11 cellular contexts compared by ENCODE assay signal in the genomic region with DNA sequence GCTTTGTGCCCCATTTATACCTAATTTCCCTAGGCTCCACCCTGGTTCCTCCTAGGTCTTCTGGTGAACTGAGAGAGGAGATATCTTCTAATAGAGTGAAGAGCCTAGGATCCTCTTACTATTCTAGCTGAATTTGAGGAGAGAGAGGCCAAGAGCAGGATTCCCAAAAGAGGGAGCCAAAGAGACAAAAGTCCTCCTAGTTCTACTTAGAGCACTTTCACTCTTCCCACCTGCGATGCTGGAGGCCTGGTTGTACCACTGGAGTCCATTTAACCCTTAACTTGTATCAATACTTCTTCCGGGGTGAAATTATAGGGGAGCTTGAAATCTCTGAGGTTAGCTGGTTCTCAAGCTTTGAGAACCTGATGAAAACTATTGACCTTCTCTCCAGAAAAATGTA. TPM values are rescaled to one million over a fixed set of nuclear protein-coding genes. Genes with fewer than 3 reads are reported as not detected.
DNase-seq lines count a peak whose midpoint lies in the region; ATAC-seq and TF ChIP-seq lines count a peak whose summit lies in the region.
"Had no signal": no experiment of that assay in that cellular context is flagged by ENCODE, and none has a peak within 500 bp of the region (broad histone marks: within the 10 kb centered on the region; RNA-seq: fewer than 3 reads in every experiment).

No MANE protein-coding gene starts in this region.

- no TSS peak for BruUV-seq in MCF 10A (replicated peaks; lab: Mats Ljungman, UMichigan)

- peaks cover 0 to 7% of the 10 kb centered on the region in 2 donors for H3K4me1 ChIP-seq in breast epithelium

- TF ChIP-seq POLR2A in breast epithelium (IDR thresholded peaks at IDR 0.05): no peak

- no peak for ATAC-seq in stimulated activated naive B cell treated with anti-CD40 and anti-IgM and Interleukin-4, amounts not matched to agents 10 μg/mL and 1 μg/mL and 100 μg/mL, for 72 hours (replicated peaks)

- TF ChIP-seq CTCF in MCF 10A (IDR thresholded peaks at IDR 0.05; ENCODE audit: unreplicated experiment): peak; percentile 35
- no peak for TF ChIP-seq CTCF in breast epithelium (IDR thresholded peaks at IDR 0.05)
- peak; percentile 38 for TF ChIP-seq CTCF in fibroblast of mammary gland (conservative IDR thresholded peaks at IDR 0.05; ENCODE audit: control insufficient read depth, insufficient read depth, low read depth, low read length)
- TF ChIP-seq CTCF in endothelial cell (IDR thresholded peaks at IDR 0.05; ENCODE audit: unreplicated experiment): no peak

- H3K27ac ChIP-seq in breast epithelium: no peak overlapping the region
- H3K27ac ChIP-seq: thoracic aorta had no signal

- no peaks in the 10 kb centered on the region for H3K27me3 ChIP-seq in breast epithelium

- H3K9me3 Mint-ChIP-seq in MCF 10A (ENCODE audit: unreplicated experiment): no peaks in the 10 kb centered on the region
- H3K9me3 Mint-ChIP-seq in endothelial cell (ENCODE audit: unreplicated experiment): no peaks in the 10 kb centered on the region
- H3K9me3 Mint-ChIP-seq in stimulated activated naive B cell treated with anti-CD40 and anti-IgM and Interleukin-4, amounts not matched to agents 10 μg/mL and 1 μg/mL and 100 μg/mL, for 72 hours: peaks cover 0 to 6% of the 10 kb centered on the region in 2 donors
- H3K9me3 Mint-ChIP-seq: activated naive CD4-positive, alpha-beta T cell treated with anti-CD3 and anti-CD28 coated beads, Interleukin-2, amount 10 ng/mL, durations not matched to agents 7 days and 5 days had no signal

- peak; percentile 57 for DNase-seq in MCF 10A (ENCODE audit: unreplicated experiment)
- DNase-seq in breast epithelium (ENCODE audit: low spot score in 2 of 2): no peak
- DNase-seq in OCI-M1 (lab: John Stamatoyannopoulos, UW): peak; percentile 67
- peak; percentile 43 for DNase-seq in fibroblast of mammary gland (ENCODE audit: low read depth)
- no peak for DNase-seq in CD1c-positive myeloid dendritic cell (ENCODE audit: extremely low spot score)
- no peak for DNase-seq in endothelial cell (ENCODE audit: low spot score)
- no peak for DNase-seq in activated effector memory CD4-positive, alpha-beta T cell treated with Interleukin-2 at 50 U/mL for 16 hours
- DNase-seq in stimulated activated naive B cell treated with anti-CD40 and anti-IgM and Interleukin-4, amounts not matched to agents 10 μg/mL and 1 μg/mL and 100 μg/mL, for 72 hours: no peak
- DNase-seq: activated naive CD4-positive, alpha-beta T cell treated with anti-CD3 and anti-CD28 coated beads, Interleukin-2, amount 10 ng/mL, durations not matched to agents 7 days and 5 days; DMS153 had no signal

- no peaks in the 10 kb centered on the region for H3K9me3 ChIP-seq in breast epithelium
- H3K9me3 ChIP-seq: thoracic aorta had no signal

- peaks cover 7% of the 10 kb centered on the region for H3K4me1 Mint-ChIP-seq in MCF 10A (ENCODE audit: insufficient read depth, unreplicated experiment)
- peaks cover 8% of the 10 kb centered on the region for H3K4me1 Mint-ChIP-seq in endothelial cell (ENCODE audit: unreplicated experiment)
- H3K4me1 Mint-ChIP-seq in stimulated activated naive B cell treated with anti-CD40 and anti-IgM and Interleukin-4, amounts not matched to agents 10 μg/mL and 1 μg/mL and 100 μg/mL, for 72 hours: peaks cover 7 to 14% of the 10 kb centered on the region in 2 donors

- H3K36me3 ChIP-seq in breast epithelium: no peaks in the 10 kb centered on the region
- H3K36me3 ChIP-seq: thoracic aorta had no signal

- H3K27ac Mint-ChIP-seq in MCF 10A (ENCODE audit: low read depth, unreplicated experiment) (no peak overlapping the region), endothelial cell (ENCODE audit: unreplicated experiment) (no peak overlapping the region)
- no peak overlapping the region for H3K27ac Mint-ChIP-seq in stimulated activated naive B cell treated with anti-CD40 and anti-IgM and Interleukin-4, amounts not matched to agents 10 μg/mL and 1 μg/mL and 100 μg/mL, for 72 hours
- H3K27ac Mint-ChIP-seq: activated naive CD4-positive, alpha-beta T cell treated with anti-CD3 and anti-CD28 coated beads, Interleukin-2, amount 10 ng/mL, durations not matched to agents 7 days and 5 days had no signal

- no peak overlapping the region for H3K4me3 Mint-ChIP-seq in MCF 10A (ENCODE audit: unreplicated experiment)
- no peak overlapping the region for H3K4me3 Mint-ChIP-seq in endothelial cell (ENCODE audit: unreplicated experiment)
- no peak overlapping the region for H3K4me3 Mint-ChIP-seq in stimulated activated naive B cell treated with anti-CD40 and anti-IgM and Interleukin-4, amounts not matched to agents 10 μg/mL and 1 μg/mL and 100 μg/mL, for 72 hours
- H3K4me3 Mint-ChIP-seq: activated naive CD4-positive, alpha-beta T cell treated with anti-CD3 and anti-CD28 coated beads, Interleukin-2, amount 10 ng/mL, durations not matched to agents 7 days and 5 days had no signal

- no peaks in the 10 kb centered on the region for H3K36me3 Mint-ChIP-seq in MCF 10A (ENCODE audit: insufficient read depth, unreplicated experiment)
- peaks cover 9% of the 10 kb centered on the region for H3K36me3 Mint-ChIP-seq in endothelial cell (ENCODE audit: low read depth, unreplicated experiment)
- H3K36me3 Mint-ChIP-seq in stimulated activated naive B cell treated with anti-CD40 and anti-IgM and Interleukin-4, amounts not matched to agents 10 μg/mL and 1 μg/mL and 100 μg/mL, for 72 hours: peaks cover 1 to 8% of the 10 kb centered on the region in 2 donors

- intact Hi-C loops in MCF 10A (cut with micrococcal nuclease): loop anchor here (1.0 kb wide), 2 partner anchors 67 to 88 kb away; no protein-coding TSS in a partner anchor
- intact Hi-C loops in breast epithelium (cut with DNase I; ENCODE audit: low total_unique reads): no loop called here

- CTCF ChIA-PET in MCF 10A (lab: Yijun Ruan, JAX): interaction anchor here (0.5 to 9.6 kb wide), 22 partner anchors 9 to 171 kb away, joined by 3 to 323 read pairs (median 4); no protein-coding TSS in a partner anchor

- POLR2A ChIA-PET in MCF 10A (lab: Yijun Ruan, JAX): interaction anchor here (0.6 to 0.7 kb wide), 4 partner anchors 70 to 186 kb away, joined by 3 to 4 read pairs (median 3); no protein-coding TSS in a partner anchor

- H3K4me3 ChIP-seq in breast epithelium (no peak overlapping the region), fibroblast of mammary gland (ENCODE audit: control insufficient read depth, low read depth, low read length) (no peak overlapping the region)
- H3K4me3 ChIP-seq: thoracic aorta had no signal

- no peaks in the 10 kb centered on the region for H3K27me3 Mint-ChIP-seq in MCF 10A (ENCODE audit: insufficient read depth, unreplicated experiment)
- peaks cover 3% of the 10 kb centered on the region for H3K27me3 Mint-ChIP-seq in endothelial cell (ENCODE audit: unreplicated experiment)
- no peaks in the 10 kb centered on the region for H3K27me3 Mint-ChIP-seq in stimulated activated naive B cell treated with anti-CD40 and anti-IgM and Interleukin-4, amounts not matched to agents 10 μg/mL and 1 μg/mL and 100 μg/mL, for 72 hours
- H3K27me3 Mint-ChIP-seq: activated naive CD4-positive, alpha-beta T cell treated with anti-CD3 and anti-CD28 coated beads, Interleukin-2, amount 10 ng/mL, durations not matched to agents 7 days and 5 days had no signal

RNA-seq across cellular contexts. Expression of a gene that starts 3.4 kb away (rescaled TPM):
- total RNA-seq in MCF 10A (2022) (19.3 and 21.9 TPM in 2 replicates), breast epithelium (10 to 100 TPM; 23.0 to 64.2 (median 25.9) TPM), endothelial cell (ENCODE audit: unreplicated experiment) (81.2 TPM)

RNA-seq across cellular contexts. Expression of a gene that starts 8.1 kb away (rescaled TPM):
- total RNA-seq in MCF 10A (2022) (0.10 and 0.96 TPM in 2 replicates), breast epithelium (under 1 TPM in 2 of 3 donors, not detected in 1; 0.29 to 0.80 TPM), endothelial cell (ENCODE audit: unreplicated experiment) (0.26 TPM)

Comparison
In these comparisons a context has a peak if more than half of its experiments do, and no peak if none do; other contexts are left out.
1. DNase-seq: peak in MCF 10A (single experiment), OCI-M1 (single experiment) and fibroblast of mammary gland (single experiment); none in breast epithelium (0 of 2), CD1c-positive myeloid dendritic cell (single experiment), endothelial cell (single experiment), activated effector memory CD4-positive, alpha-beta T cell treated with Interleukin-2 at 50 U/mL for 16 hours (single experiment) and stimulated activated naive B cell treated with anti-CD40 and anti-IgM and Interleukin-4, amounts not matched to agents 10 μg/mL and 1 μg/mL and 100 μg/mL, for 72 hours (single experiment).
2. CTCF ChIP-seq: peak in MCF 10A (single experiment) and fibroblast of mammary gland (single experiment); none in breast epithelium (0 of 3) and endothelial cell (single experiment).